Comparison of ENCODE assay signal across 1 cellular context in the genomic region with DNA sequence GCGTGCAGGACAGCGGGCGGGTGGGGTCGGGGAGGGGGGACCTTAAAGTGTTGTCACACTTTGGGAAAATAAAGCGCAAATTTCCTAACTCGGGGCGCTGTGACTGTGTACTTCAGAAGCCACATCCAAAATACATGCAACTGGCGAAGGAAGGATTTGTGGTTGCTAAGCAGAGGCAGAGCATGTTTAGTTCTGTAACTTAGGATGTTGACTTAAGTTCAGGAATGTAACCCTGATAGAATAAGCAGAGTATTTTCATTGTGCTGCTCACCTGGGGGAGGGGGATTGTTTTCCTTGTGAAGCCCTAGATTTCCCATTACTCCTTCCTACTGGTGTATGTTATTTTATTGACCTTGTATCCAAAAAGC.
TF ChIP-seq lines count a peak whose summit lies in the region.

No MANE protein-coding gene starts in this region.

TF ChIP-seq in HEK293, 187 proteins besides CTCF, POLR2A, EP300 and RAD21 (continued from another document):
- TF ChIP-seq, protein P1, sequence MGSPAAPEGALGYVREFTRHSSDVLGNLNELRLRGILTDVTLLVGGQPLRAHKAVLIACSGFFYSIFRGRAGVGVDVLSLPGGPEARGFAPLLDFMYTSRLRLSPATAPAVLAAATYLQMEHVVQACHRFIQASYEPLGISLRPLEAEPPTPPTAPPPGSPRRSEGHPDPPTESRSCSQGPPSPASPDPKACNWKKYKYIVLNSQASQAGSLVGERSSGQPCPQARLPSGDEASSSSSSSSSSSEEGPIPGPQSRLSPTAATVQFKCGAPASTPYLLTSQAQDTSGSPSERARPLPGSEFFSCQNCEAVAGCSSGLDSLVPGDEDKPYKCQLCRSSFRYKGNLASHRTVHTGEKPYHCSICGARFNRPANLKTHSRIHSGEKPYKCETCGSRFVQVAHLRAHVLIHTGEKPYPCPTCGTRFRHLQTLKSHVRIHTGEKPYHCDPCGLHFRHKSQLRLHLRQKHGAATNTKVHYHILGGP (tag by site-specific recombination; IDR thresholded peaks at IDR 0.05): no peak
- TF ChIP-seq, protein P2, sequence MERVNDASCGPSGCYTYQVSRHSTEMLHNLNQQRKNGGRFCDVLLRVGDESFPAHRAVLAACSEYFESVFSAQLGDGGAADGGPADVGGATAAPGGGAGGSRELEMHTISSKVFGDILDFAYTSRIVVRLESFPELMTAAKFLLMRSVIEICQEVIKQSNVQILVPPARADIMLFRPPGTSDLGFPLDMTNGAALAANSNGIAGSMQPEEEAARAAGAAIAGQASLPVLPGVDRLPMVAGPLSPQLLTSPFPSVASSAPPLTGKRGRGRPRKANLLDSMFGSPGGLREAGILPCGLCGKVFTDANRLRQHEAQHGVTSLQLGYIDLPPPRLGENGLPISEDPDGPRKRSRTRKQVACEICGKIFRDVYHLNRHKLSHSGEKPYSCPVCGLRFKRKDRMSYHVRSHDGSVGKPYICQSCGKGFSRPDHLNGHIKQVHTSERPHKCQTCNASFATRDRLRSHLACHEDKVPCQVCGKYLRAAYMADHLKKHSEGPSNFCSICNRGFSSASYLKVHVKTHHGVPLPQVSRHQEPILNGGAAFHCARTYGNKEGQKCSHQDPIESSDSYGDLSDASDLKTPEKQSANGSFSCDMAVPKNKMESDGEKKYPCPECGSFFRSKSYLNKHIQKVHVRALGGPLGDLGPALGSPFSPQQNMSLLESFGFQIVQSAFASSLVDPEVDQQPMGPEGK (tag by site-specific recombination; IDR thresholded peaks at IDR 0.05): peak; percentile 50; the same call in 1 of the 2 replicates
- no peak for TF ChIP-seq ZNF677 (tag by site-specific recombination; IDR thresholded peaks at IDR 0.05)
- TF ChIP-seq SALL2 (tag by site-specific recombination; IDR thresholded peaks at IDR 0.05; ENCODE audit: borderline replicate concordance): no peak
- peak; percentile 13; the same call in 1 of the 2 replicates for TF ChIP-seq ZBTB17 (tag by site-specific recombination; IDR thresholded peaks at IDR 0.05)
- TF ChIP-seq, protein P3, sequence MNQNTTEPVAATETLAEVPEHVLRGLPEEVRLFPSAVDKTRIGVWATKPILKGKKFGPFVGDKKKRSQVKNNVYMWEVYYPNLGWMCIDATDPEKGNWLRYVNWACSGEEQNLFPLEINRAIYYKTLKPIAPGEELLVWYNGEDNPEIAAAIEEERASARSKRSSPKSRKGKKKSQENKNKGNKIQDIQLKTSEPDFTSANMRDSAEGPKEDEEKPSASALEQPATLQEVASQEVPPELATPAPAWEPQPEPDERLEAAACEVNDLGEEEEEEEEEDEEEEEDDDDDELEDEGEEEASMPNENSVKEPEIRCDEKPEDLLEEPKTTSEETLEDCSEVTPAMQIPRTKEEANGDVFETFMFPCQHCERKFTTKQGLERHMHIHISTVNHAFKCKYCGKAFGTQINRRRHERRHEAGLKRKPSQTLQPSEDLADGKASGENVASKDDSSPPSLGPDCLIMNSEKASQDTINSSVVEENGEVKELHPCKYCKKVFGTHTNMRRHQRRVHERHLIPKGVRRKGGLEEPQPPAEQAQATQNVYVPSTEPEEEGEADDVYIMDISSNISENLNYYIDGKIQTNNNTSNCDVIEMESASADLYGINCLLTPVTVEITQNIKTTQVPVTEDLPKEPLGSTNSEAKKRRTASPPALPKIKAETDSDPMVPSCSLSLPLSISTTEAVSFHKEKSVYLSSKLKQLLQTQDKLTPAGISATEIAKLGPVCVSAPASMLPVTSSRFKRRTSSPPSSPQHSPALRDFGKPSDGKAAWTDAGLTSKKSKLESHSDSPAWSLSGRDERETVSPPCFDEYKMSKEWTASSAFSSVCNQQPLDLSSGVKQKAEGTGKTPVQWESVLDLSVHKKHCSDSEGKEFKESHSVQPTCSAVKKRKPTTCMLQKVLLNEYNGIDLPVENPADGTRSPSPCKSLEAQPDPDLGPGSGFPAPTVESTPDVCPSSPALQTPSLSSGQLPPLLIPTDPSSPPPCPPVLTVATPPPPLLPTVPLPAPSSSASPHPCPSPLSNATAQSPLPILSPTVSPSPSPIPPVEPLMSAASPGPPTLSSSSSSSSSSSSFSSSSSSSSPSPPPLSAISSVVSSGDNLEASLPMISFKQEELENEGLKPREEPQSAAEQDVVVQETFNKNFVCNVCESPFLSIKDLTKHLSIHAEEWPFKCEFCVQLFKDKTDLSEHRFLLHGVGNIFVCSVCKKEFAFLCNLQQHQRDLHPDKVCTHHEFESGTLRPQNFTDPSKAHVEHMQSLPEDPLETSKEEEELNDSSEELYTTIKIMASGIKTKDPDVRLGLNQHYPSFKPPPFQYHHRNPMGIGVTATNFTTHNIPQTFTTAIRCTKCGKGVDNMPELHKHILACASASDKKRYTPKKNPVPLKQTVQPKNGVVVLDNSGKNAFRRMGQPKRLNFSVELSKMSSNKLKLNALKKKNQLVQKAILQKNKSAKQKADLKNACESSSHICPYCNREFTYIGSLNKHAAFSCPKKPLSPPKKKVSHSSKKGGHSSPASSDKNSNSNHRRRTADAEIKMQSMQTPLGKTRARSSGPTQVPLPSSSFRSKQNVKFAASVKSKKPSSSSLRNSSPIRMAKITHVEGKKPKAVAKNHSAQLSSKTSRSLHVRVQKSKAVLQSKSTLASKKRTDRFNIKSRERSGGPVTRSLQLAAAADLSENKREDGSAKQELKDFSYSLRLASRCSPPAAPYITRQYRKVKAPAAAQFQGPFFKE (tag by site-specific recombination; IDR thresholded peaks at IDR 0.05; ENCODE audit: borderline replicate concordance): no peak
- TF ChIP-seq ZNF600 (tag by site-specific recombination; IDR thresholded peaks at IDR 0.05): peak; percentile 82
- no peak for TF ChIP-seq ZSCAN30 (tag by site-specific recombination; IDR thresholded peaks at IDR 0.05)
- TF ChIP-seq ZBTB20 (tag by site-specific recombination; IDR thresholded peaks at IDR 0.05): 0 out of 2 replicates have a peak, but pooled peaks have one; percentile 11
- TF ChIP-seq ZNF223 (tag by site-specific recombination; IDR thresholded peaks at IDR 0.05): no peak
- TF ChIP-seq ZNF629 (tag by site-specific recombination; IDR thresholded peaks at IDR 0.05): 0 out of 2 replicates have a peak, but pooled peaks have one; percentile 23
- no peak for TF ChIP-seq ZNF214 (tag by site-specific recombination; IDR thresholded peaks at IDR 0.05; ENCODE audit: borderline replicate concordance)
- no peak for TF ChIP-seq ZNF324 (tag by site-specific recombination; IDR thresholded peaks at IDR 0.05)
- TF ChIP-seq, protein P4, sequence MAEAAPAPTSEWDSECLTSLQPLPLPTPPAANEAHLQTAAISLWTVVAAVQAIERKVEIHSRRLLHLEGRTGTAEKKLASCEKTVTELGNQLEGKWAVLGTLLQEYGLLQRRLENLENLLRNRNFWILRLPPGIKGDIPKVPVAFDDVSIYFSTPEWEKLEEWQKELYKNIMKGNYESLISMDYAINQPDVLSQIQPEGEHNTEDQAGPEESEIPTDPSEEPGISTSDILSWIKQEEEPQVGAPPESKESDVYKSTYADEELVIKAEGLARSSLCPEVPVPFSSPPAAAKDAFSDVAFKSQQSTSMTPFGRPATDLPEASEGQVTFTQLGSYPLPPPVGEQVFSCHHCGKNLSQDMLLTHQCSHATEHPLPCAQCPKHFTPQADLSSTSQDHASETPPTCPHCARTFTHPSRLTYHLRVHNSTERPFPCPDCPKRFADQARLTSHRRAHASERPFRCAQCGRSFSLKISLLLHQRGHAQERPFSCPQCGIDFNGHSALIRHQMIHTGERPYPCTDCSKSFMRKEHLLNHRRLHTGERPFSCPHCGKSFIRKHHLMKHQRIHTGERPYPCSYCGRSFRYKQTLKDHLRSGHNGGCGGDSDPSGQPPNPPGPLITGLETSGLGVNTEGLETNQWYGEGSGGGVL (tag by site-specific recombination; IDR thresholded peaks at IDR 0.05): no peak
- TF ChIP-seq ZNF548 (tag by site-specific recombination; IDR thresholded peaks at IDR 0.05): no peak
- TF ChIP-seq ZNF335 (tag by site-specific recombination; conservative IDR thresholded peaks at IDR 0.05): peak; percentile 55; the same call in 1 of the 2 replicates
